19 cellular contexts compared by ENCODE assay signal in the genomic region with DNA sequence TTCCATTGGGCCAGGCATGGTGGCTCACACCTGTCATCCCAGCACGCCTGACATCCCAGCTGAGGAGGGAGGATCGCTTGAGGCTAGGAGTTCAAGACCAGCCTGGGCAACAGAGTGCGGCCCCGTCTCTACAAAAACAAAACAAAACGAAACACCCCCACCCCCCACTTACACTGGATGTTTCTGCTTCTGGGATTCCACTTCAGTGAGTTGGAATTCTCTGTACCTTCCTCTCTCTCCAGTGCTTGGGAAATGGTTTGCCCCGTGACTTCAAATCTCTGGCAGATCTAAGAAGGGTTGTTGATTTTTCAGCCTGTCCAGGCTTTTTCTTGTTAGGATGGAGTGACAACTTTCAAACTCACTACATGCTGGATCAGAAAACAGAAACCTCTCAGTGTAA.
DNase-seq lines count a peak whose midpoint lies in the region; ATAC-seq, FAIRE-seq and TF ChIP-seq lines count a peak whose summit lies in the region.
"Had no signal": no experiment of that assay in that cellular context is flagged by ENCODE, and none has a peak within 500 bp of the region (broad histone marks: within the 10 kb centered on the region; RNA-seq: fewer than 3 reads in every experiment).

No MANE protein-coding gene starts in this region.

- peaks cover 20% of the 10 kb centered on the region for H3K4me1 Mint-ChIP-seq in astrocyte (ENCODE audit: low read depth, unreplicated experiment)
- H3K4me1 Mint-ChIP-seq: CD4-positive, alpha-beta memory T cell had no signal

- no peak overlapping the region for H3K9ac ChIP-seq in astrocyte (ENCODE audit: low read length)

- H3K27ac Mint-ChIP-seq in astrocyte (ENCODE audit: unreplicated experiment): peak overlapping the region; percentile 77
- H3K27ac Mint-ChIP-seq: CD4-positive, alpha-beta memory T cell; H9 had no signal

- no peak overlapping the region for H2AFZ ChIP-seq in astrocyte (ENCODE audit: low read depth, low read length)

- FAIRE-seq in astrocyte (lab: Jason Lieb, UNC): no peak
- FAIRE-seq: A549, G401.6, GM12891, GM19239 had no signal

- DNase-seq in astrocyte (ENCODE audit: low read depth) (peak; percentile 27), epithelial cell of esophagus (ENCODE audit: low read depth) (peak; percentile 27), kidney tubule cell (ENCODE audit: low spot score) (peak; percentile 19), NCI-H1417 treated with DMSO at 0.1 percent for 48 hours (lab: John Stamatoyannopoulos, UW) (no peak), T1000 (lab: John Stamatoyannopoulos, UW) (no peak)
- DNase-seq: BE2C; CD4-positive, alpha-beta memory T cell; DMS153; DMS79 treated with DMSO at 0.1 percent for 48 hours; EL; GOT3; H9 had no signal

- no peaks in the 10 kb centered on the region for H3K27me3 ChIP-seq in astrocyte (ENCODE audit: insufficient read depth, low read length)
- H3K27me3 ChIP-seq: BE2C had no signal

- no peak overlapping the region for H3K27ac ChIP-seq in astrocyte (ENCODE audit: low read depth, low read length)
- H3K27ac ChIP-seq: A549, C4-2B had no signal

- H3K36me3 Mint-ChIP-seq in astrocyte (ENCODE audit: low read depth, unreplicated experiment): no peaks in the 10 kb centered on the region
- H3K36me3 Mint-ChIP-seq: CD4-positive, alpha-beta memory T cell had no signal

- H3K9me3 Mint-ChIP-seq in astrocyte (ENCODE audit: unreplicated experiment): peaks cover 3% of the 10 kb centered on the region
- H3K9me3 Mint-ChIP-seq: CD4-positive, alpha-beta memory T cell had no signal

- H3K36me3 ChIP-seq in astrocyte (ENCODE audit: insufficient read depth, low read length): no peaks in the 10 kb centered on the region
- H3K36me3 ChIP-seq: BE2C had no signal

- H3K4me1 ChIP-seq in astrocyte (ENCODE audit: insufficient read depth, low read length): no peaks in the 10 kb centered on the region
- H3K4me1 ChIP-seq: A549, BE2C had no signal

- ATAC-seq in HG02840 (IDR thresholded peaks at IDR 0.05; ENCODE audit: low FRiP score, unreplicated experiment): no peak
- no peak for ATAC-seq in HG03354 (IDR thresholded peaks at IDR 0.05; ENCODE audit: poor library complexity, severe bottlenecking, unreplicated experiment)
- ATAC-seq: A549 had no signal

- H4K20me1 ChIP-seq in astrocyte (ENCODE audit: insufficient read depth, low read length): no peaks in the 10 kb centered on the region

- no peak overlapping the region for H3K4me3 Mint-ChIP-seq in astrocyte (ENCODE audit: unreplicated experiment)
- H3K4me3 Mint-ChIP-seq: CD4-positive, alpha-beta memory T cell; H9 had no signal

- H3K9me3 ChIP-seq in astrocyte (ENCODE audit: insufficient read depth, low read depth, low read length): no peaks in the 10 kb centered on the region
- H3K9me3 ChIP-seq: A549, BE2C had no signal

- no peaks in the 10 kb centered on the region for H3K79me2 ChIP-seq in astrocyte (ENCODE audit: insufficient read depth, low read length)

- no peak overlapping the region for H3K4me2 ChIP-seq in astrocyte (ENCODE audit: low read length)
- H3K4me2 ChIP-seq: A549 had no signal

- H3K4me3 ChIP-seq in astrocyte (ENCODE audit: insufficient read depth, low read depth, low read length): no peak overlapping the region
- no peak overlapping the region for H3K4me3 ChIP-seq in epithelial cell of esophagus (ENCODE audit: low read length)
- H3K4me3 ChIP-seq: A549 had no signal

- TF ChIP-seq CTCF in astrocyte (IDR thresholded peaks at IDR 0.05; ENCODE audit: insufficient read depth, low read depth, low read length): no peak
- TF ChIP-seq CTCF in epithelial cell of esophagus (IDR thresholded peaks at IDR 0.05; ENCODE audit: insufficient read depth, low read depth, low read length, missing control alignments): no peak

- peaks cover 4% of the 10 kb centered on the region for H3K27me3 Mint-ChIP-seq in astrocyte (ENCODE audit: low read depth, unreplicated experiment)

Comparison
In these comparisons a context has a peak if more than half of its experiments do, and no peak if none do; other contexts are left out.
1. DNase-seq: peak in astrocyte (single experiment), epithelial cell of esophagus (single experiment) and kidney tubule cell (single experiment); none in NCI-H1417 treated with DMSO at 0.1 percent for 48 hours (single experiment) and T1000 (single experiment).